ENCODE assay signal across 14 cellular contexts in genomic region chr2:12192762-12193161, GRCh38.
DNase-seq lines count a peak whose midpoint lies in the region; FAIRE-seq and TF ChIP-seq lines count a peak whose summit lies in the region.
"Had no signal": no experiment of that assay in that cellular context is flagged by ENCODE, and none has a peak within 500 bp of the region (broad histone marks: within the 10 kb centered on the region; RNA-seq: fewer than 3 reads in every experiment).

No MANE protein-coding gene starts in this region.

- DNase-seq in SKM-1 treated with dmso at 0.1 percent for 144 hours (lab: John Stamatoyannopoulos, UW; ENCODE audit: unreplicated experiment) = peak; percentile 5
- no peak for DNase-seq in SKM-1 (lab: John Stamatoyannopoulos, UW; ENCODE audit: unreplicated experiment)
- peak; percentile 32 for DNase-seq in KG1 (lab: John Stamatoyannopoulos, UW)
- DNase-seq in cardiac fibroblast (ENCODE audit: low read depth in 2 of 2) = peak; percentile 22 to 28
- no peak for DNase-seq in neuronal stem cell (ENCODE audit: low spot score)
- no peak for DNase-seq in frontal cortex (ENCODE audit: low spot score in 2 of 2)
- no peak for DNase-seq in EL
- DNase-seq in COLO668 (lab: John Stamatoyannopoulos, UW; ENCODE audit: unreplicated experiment) = no peak
- DNase-seq: HFFc6; NCI-H1930; NK-92 treated with Interleukin-12 subunit alpha and Interleukin-12 subunit beta, amount 100 ng/mL, for 24 hours had no signal

- no peaks in the 10 kb centered on the region for H3K27me3 ChIP-seq in neuronal stem cell (ENCODE audit: control insufficient read depth in 3 of 3, insufficient read depth in 3 of 3, low read depth in 1 of 3, low read length in 3 of 3)
- H3K27me3 ChIP-seq: ascending aorta, gastroesophageal sphincter, neutrophil had no signal

- H4K91ac ChIP-seq in neuronal stem cell (ENCODE audit: low read depth, low read length, poor library complexity) = no peak overlapping the region

- no peak for TF ChIP-seq CTCF in cardiac fibroblast (IDR thresholded peaks at IDR 0.05; ENCODE audit: low read depth, low read length)

- H3K27ac ChIP-seq in neuronal stem cell (replicated peaks; ENCODE audit: low read length) = no peak overlapping the region
- H3K27ac ChIP-seq: neutrophil had no signal

- no peak overlapping the region for H2BK15ac ChIP-seq in neuronal stem cell (ENCODE audit: low read length)

- no peak for FAIRE-seq in frontal cortex (lab: Jason Lieb, UNC)

- no peak overlapping the region for H3K4ac ChIP-seq in neuronal stem cell (ENCODE audit: low read length)

- H3K4me2 ChIP-seq in neuronal stem cell (ENCODE audit: insufficient read depth, low read length, poor library complexity, severe bottlenecking) = no peak overlapping the region

- no peaks in the 10 kb centered on the region for H3K36me3 ChIP-seq in neuronal stem cell (replicated peaks in 1 of 2; ENCODE audit: control insufficient read depth in 2 of 2, insufficient read depth in 2 of 2, low read length in 2 of 2)
- H3K36me3 ChIP-seq: ascending aorta, gastroesophageal sphincter, neutrophil had no signal

- H2BK12ac ChIP-seq in neuronal stem cell (ENCODE audit: low read length) = no peak overlapping the region

- H2AFZ ChIP-seq in neuronal stem cell (ENCODE audit: low read length) = peak overlapping the region; percentile 75

- no peak overlapping the region for H4K8ac ChIP-seq in neuronal stem cell (ENCODE audit: low read depth, low read length)

- WGBS in neuronal stem cell (ENCODE audit: extremely low coverage in 2 of 2, insufficient read length in 2 of 2, insufficient replicate concordance in 1 of 2), 2 donors = no CpG with 5 or more reads among the region's 5 CpGs

- no peaks in the 10 kb centered on the region for H3K4me1 ChIP-seq in neuronal stem cell (ENCODE audit: control insufficient read depth in 2 of 2, insufficient read depth in 1 of 2, low read depth in 1 of 2, low read length in 2 of 2)
- H3K4me1 ChIP-seq: ascending aorta, gastroesophageal sphincter had no signal

- no peak overlapping the region for H3K14ac ChIP-seq in neuronal stem cell (ENCODE audit: low read length)

- H3K18ac ChIP-seq in neuronal stem cell (ENCODE audit: low read length) = no peak overlapping the region

- no peak overlapping the region for H2BK5ac ChIP-seq in neuronal stem cell (ENCODE audit: low read length)

- H2AK5ac ChIP-seq in neuronal stem cell (ENCODE audit: low read depth, low read length) = no peak overlapping the region

- H3K4me3 ChIP-seq in cardiac fibroblast (replicated peaks in 1 of 2; ENCODE audit: low read depth in 2 of 2, low read length in 2 of 2) = no peak overlapping the region
- H3K4me3 ChIP-seq in neuronal stem cell (ENCODE audit: low read length in 2 of 2) = no peak overlapping the region
- H3K4me3 ChIP-seq: ascending aorta, gastroesophageal sphincter had no signal

- no peak overlapping the region for H3K23ac ChIP-seq in neuronal stem cell (ENCODE audit: low read depth, low read length, poor library complexity)

- no peak overlapping the region for H3K9ac ChIP-seq in neuronal stem cell (ENCODE audit: low read depth, low read length, poor library complexity)

- H3K9me3 ChIP-seq in neuronal stem cell (replicated peaks in 1 of 2; ENCODE audit: control insufficient read depth in 2 of 2, insufficient read depth in 1 of 2, low read depth in 1 of 2, low read length in 2 of 2) = peaks cover 0 to 5% of the 10 kb centered on the region in 2 donors
- H3K9me3 ChIP-seq: ascending aorta, neutrophil had no signal

- no peak overlapping the region for H2BK120ac ChIP-seq in neuronal stem cell (ENCODE audit: low read depth, low read length)

- H3K79me1 ChIP-seq in neuronal stem cell (ENCODE audit: low read depth, low read length) = no peaks in the 10 kb centered on the region

Comparison
In these comparisons a context has a peak if more than half of its experiments do, and no peak if none do; other contexts are left out.
1. DNase-seq: peak in SKM-1 treated with dmso at 0.1 percent for 144 hours (single experiment), KG1 (single experiment) and cardiac fibroblast (2 of 2); none in SKM-1 (single experiment), neuronal stem cell (single experiment), frontal cortex (0 of 2), EL (single experiment) and COLO668 (single experiment).